8 cellular contexts compared by ENCODE assay signal in the genomic region with DNA sequence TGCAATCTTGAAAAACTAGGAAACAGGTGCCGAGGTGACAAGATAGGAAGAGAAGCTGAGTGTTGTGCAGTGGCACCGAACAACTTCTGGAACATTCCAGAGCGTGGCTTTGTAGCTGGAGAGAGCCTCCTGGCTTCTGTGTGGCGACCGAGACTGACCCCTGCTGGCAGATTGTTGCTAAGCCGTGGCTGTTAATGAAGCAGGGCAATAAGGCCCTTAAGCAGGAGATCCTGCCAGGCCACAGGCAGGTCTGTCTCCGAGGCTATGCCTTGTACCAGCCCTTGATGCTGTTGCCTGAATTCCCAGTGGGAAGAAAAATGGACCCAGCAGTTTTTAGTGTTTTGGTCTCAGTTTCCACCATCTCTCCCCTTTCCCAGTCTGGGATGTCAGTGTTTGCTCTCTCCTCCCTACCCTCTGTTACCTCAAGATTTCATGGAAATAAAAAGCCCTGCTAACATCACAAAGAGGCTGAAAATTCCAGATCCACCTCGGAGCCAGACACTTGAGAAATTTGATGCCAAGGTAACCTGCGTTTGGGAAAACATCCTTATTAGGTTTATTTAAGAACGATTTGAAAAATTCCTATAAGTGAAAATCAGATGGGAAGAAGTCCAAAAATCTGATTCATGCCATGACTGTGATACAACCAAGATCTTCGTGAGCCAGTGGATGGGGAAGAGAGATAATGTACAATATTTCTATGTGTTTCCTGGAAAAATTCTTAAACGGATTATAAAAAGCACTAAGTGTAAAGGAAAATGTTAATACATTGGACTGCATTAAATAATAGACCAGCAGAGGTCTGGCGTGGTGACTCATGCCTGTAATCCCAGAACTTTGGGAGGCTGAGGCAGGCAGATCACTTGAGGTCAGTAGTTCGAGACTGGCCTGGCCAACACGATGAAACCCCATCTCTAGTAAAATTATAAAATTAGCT.
DNase-seq lines count a peak whose midpoint lies in the region; ATAC-seq and TF ChIP-seq lines count a peak whose summit lies in the region.

No MANE protein-coding gene starts in this region.

- no peaks in the 10 kb centered on the region for H3K36me3 ChIP-seq in RWPE2 (ENCODE audit: low read depth)

- peak; percentile 93 for TF ChIP-seq CTCF in RWPE2 (IDR thresholded peaks at IDR 0.05; ENCODE audit: poor library complexity, severe bottlenecking)

- no peak overlapping the region for H3K4me3 ChIP-seq in RWPE2 (ENCODE audit: severe bottlenecking)

- H3K9me3 ChIP-seq in RWPE2 (ENCODE audit: severe bottlenecking) = no peaks in the 10 kb centered on the region

- ATAC-seq in GM19035 (IDR thresholded peaks at IDR 0.05; ENCODE audit: unreplicated experiment) = peak; percentile 76
- ATAC-seq in RWPE2 (ENCODE audit: low read depth) = peak; percentile 60

- peak; percentile 88 for DNase-seq in Ammon's horn (ENCODE audit: low spot score)
- peak; percentile 51 for DNase-seq in HPDE6-E6E7 (ENCODE audit: extremely low spot score)
- DNase-seq in RWPE2 (ENCODE audit: low spot score) = no peak
- peak; percentile 85 for DNase-seq in activated naive CD4-positive, alpha-beta T cell treated with Interleukin-2 at 50 U/mL for 16 hours
- DNase-seq in glomerular visceral epithelial cell (ENCODE audit: extremely low spot score) = peak; percentile 85
- DNase-seq in pons (ENCODE audit: low spot score) = peak; percentile 90
- DNase-seq in ureter (ENCODE audit: low spot score) = peak; percentile 80

- H3K27ac ChIP-seq in RWPE2 (ENCODE audit: poor library complexity, severe bottlenecking) = peak overlapping the region; percentile 85

- H3K4me1 ChIP-seq in RWPE2 (ENCODE audit: insufficient read depth, poor library complexity, severe bottlenecking) = peaks cover 31% of the 10 kb centered on the region

- no peaks in the 10 kb centered on the region for H3K27me3 ChIP-seq in RWPE2 (ENCODE audit: insufficient read depth, poor library complexity, severe bottlenecking)
